In genomic region chr6:52491203-52492069, GRCh38 we compare ENCODE assay signal across 9 cellular contexts.
DNase-seq lines count a peak whose midpoint lies in the region; ATAC-seq, FAIRE-seq and TF ChIP-seq lines count a peak whose summit lies in the region.
"Had no signal": no experiment of that assay in that cellular context is flagged by ENCODE, and none has a peak within 500 bp of the region (broad histone marks: within the 10 kb centered on the region; RNA-seq: fewer than 3 reads in every experiment).

No MANE protein-coding gene starts in this region.

- peaks cover 7% of the 10 kb centered on the region for H3K36me3 Mint-ChIP-seq in natural killer cell

- TF ChIP-seq CTCF in fibroblast of villous mesenchyme (IDR thresholded peaks at IDR 0.05; ENCODE audit: insufficient read depth, low read depth, low read length) = no peak
- TF ChIP-seq CTCF in natural killer cell (IDR thresholded peaks at IDR 0.05) = no peak

- no peak overlapping the region for H3K4me3 ChIP-seq in fibroblast of villous mesenchyme (ENCODE audit: low read depth, low read length)

- no peak overlapping the region for H3K4me3 Mint-ChIP-seq in natural killer cell

- TF ChIP-seq POLR2A in GM12891 (IDR thresholded peaks at IDR 0.05; ENCODE audit: low read depth, low read length) = 0 out of 2 replicates have a peak, but pooled peaks have one; percentile 41

- FAIRE-seq in GM12891 (lab: Jason Lieb, UNC) = peak; percentile 83
- FAIRE-seq: kidney had no signal

- intact Hi-C loops in natural killer cell (cut with micrococcal nuclease) = no loop called here

- DNase-seq in GM12891 (ENCODE audit: insufficient read length, low spot score) = no peak
- peak; percentile 87 for DNase-seq in fibroblast of villous mesenchyme (ENCODE audit: low read depth)
- DNase-seq in stimulated activated CD4-positive, alpha-beta T cell treated with anti-CD3 and anti-CD28 coated beads, Interleukin-4, amount 100 ng/mL, for 24 hours = no peak
- no peak for DNase-seq in natural killer cell
- DNase-seq in SK-N-DZ (ENCODE audit: low spot score) = no peak
- no peak for DNase-seq in NCI-H2171 treated with DMSO at 0.1 percent for 48 hours (lab: John Stamatoyannopoulos, UW)
- DNase-seq: kidney had no signal

- peak; percentile 42 for ATAC-seq in GM21423 (IDR thresholded peaks at IDR 0.05; ENCODE audit: unreplicated experiment)
- ATAC-seq in HG03439 (IDR thresholded peaks at IDR 0.05; ENCODE audit: unreplicated experiment) = peak; percentile 70
- no peak for ATAC-seq in natural killer cell

- H3K9me3 Mint-ChIP-seq in natural killer cell = no peaks in the 10 kb centered on the region

- H3K27ac Mint-ChIP-seq in natural killer cell = no peak overlapping the region

- H3K4me1 Mint-ChIP-seq in natural killer cell = no peaks in the 10 kb centered on the region

- H3K27me3 Mint-ChIP-seq in natural killer cell (ENCODE audit: low read depth in 2 of 2) = no peaks in the 10 kb centered on the region

TF ChIP-seq in GM12891, 5 proteins besides CTCF, POLR2A, EP300 and RAD21:
- TF ChIP-seq TAF1 (IDR thresholded peaks at IDR 0.05; ENCODE audit: low read depth, low read length) (no peak), SPI1 (IDR thresholded peaks at IDR 0.05; ENCODE audit: low read depth, low read length) (peak; percentile 75)

Comparison
In these comparisons a context has a peak if more than half of its experiments do, and no peak if none do; other contexts are left out.
1. ATAC-seq: peak in GM21423 (single experiment) and HG03439 (single experiment); none in natural killer cell (0 of 3).